ENCODE assay signal across 14 cellular contexts in genomic region chr4:153676984-153677383, GRCh38. TPM values are rescaled to one million over a fixed set of nuclear protein-coding genes. Genes with fewer than 3 reads are reported as not detected.
DNase-seq lines count a peak whose midpoint lies in the region; ATAC-seq, FAIRE-seq and TF ChIP-seq lines count a peak whose summit lies in the region.
"Had no signal": no experiment of that assay in that cellular context is flagged by ENCODE, and none has a peak within 500 bp of the region (broad histone marks: within the 10 kb centered on the region; RNA-seq: fewer than 3 reads in every experiment).

No MANE protein-coding gene starts in this region.

- H3K4me1 ChIP-seq in right cardiac atrium (ENCODE audit: control insufficient read depth, insufficient read depth, low read length): no peaks in the 10 kb centered on the region
- no peaks in the 10 kb centered on the region for H3K4me1 ChIP-seq in right atrium auricular region
- peaks cover 0 to 15% of the 10 kb centered on the region in 2 donors for H3K4me1 ChIP-seq in ascending aorta
- H3K4me1 ChIP-seq in aorta (ENCODE audit: control insufficient read depth in 1 of 2, insufficient read depth in 2 of 2, low read length in 2 of 2): peaks cover 0 to 10% of the 10 kb centered on the region in 2 donors
- H3K4me1 ChIP-seq: SJCRH30 had no signal

- H3K4me3 ChIP-seq in right cardiac atrium (ENCODE audit: low read length) (no peak overlapping the region), right atrium auricular region (no peak overlapping the region), ascending aorta (no peak overlapping the region), aorta (ENCODE audit: low read length in 2 of 2) (no peak overlapping the region)
- H3K4me3 ChIP-seq: SJCRH30 had no signal

- 36% methylated on average over 1 of the region's 1 CpG for WGBS in right cardiac atrium
- WGBS in aorta, 2 donors: 0 to 3% methylated on average over 1 of the region's 1 CpG

- FAIRE-seq in frontal cortex (lab: Jason Lieb, UNC): no peak

- ATAC-seq in right cardiac atrium (peak; percentile 26 to 29), aorta (ENCODE audit: low FRiP score) (peak; percentile 88)
- ATAC-seq: activated T-cell treated with anti-CD3 and anti-CD28 coated beads, Interleukin-2, amount 50 U/mL, for 72 hours; stimulated activated effector memory CD8-positive, alpha-beta T cell treated with anti-CD3 and anti-CD28 coated beads, Interleukin-12 subunit alpha, Interleukin-12 subunit beta, amount 100 ng/mL, for 72 hours had no signal

- TF ChIP-seq CTCF in right atrium auricular region (IDR thresholded peaks at IDR 0.05) (no peak), ascending aorta (IDR thresholded peaks at IDR 0.05) (no peak)

- intact Hi-C loops in right cardiac atrium (cut with DNase I) (no loop called here), ascending aorta (cut with DNase I) (loop anchor here (1.0 kb wide), 1 partner anchor 21 kb away; no protein-coding TSS in a partner anchor), aorta (cut with DNase I) (no loop called here)

- H3K27ac ChIP-seq in right cardiac atrium (ENCODE audit: low read length) (no peak overlapping the region), right atrium auricular region (no peak overlapping the region), ascending aorta (peak overlapping the region; percentile 51 to 68), aorta (ENCODE audit: low read depth in 1 of 2, low read length in 2 of 2) (no peak overlapping the region)
- H3K27ac ChIP-seq: SJCRH30 had no signal

- no peaks in the 10 kb centered on the region for H3K27me3 ChIP-seq in right cardiac atrium (ENCODE audit: control insufficient read depth, insufficient read depth)
- H3K27me3 ChIP-seq in right atrium auricular region: no peaks in the 10 kb centered on the region
- H3K27me3 ChIP-seq in ascending aorta: no peaks in the 10 kb centered on the region
- H3K27me3 ChIP-seq in aorta (ENCODE audit: control insufficient read depth in 1 of 2, insufficient read depth in 2 of 2, low read length in 1 of 2): no peaks in the 10 kb centered on the region
- H3K27me3 ChIP-seq: SJCRH30 had no signal

- H3K9me3 ChIP-seq in right cardiac atrium (ENCODE audit: control insufficient read depth, low read length): peaks cover 3% of the 10 kb centered on the region
- peaks cover 0 to 31% of the 10 kb centered on the region in 2 donors for H3K9me3 ChIP-seq in right atrium auricular region
- H3K9me3 ChIP-seq in ascending aorta: peaks cover 0 to 3% of the 10 kb centered on the region in 2 donors
- no peaks in the 10 kb centered on the region for H3K9me3 ChIP-seq in aorta (ENCODE audit: control insufficient read depth, low read length)
- H3K9me3 ChIP-seq: SJCRH30 had no signal

- DNase-seq in right cardiac atrium (no peak), right atrium auricular region (ENCODE audit: low spot score) (no peak), ascending aorta (ENCODE audit: low spot score in 2 of 2) (no peak), glomerular endothelial cell (ENCODE audit: extremely low read depth, low read depth, low spot score) (peak; percentile 75), aorta (no peak), frontal cortex (ENCODE audit: low spot score in 2 of 2) (no peak), HuH-7 (ENCODE audit: low spot score) (no peak), AML-193 (lab: John Stamatoyannopoulos, UW) (no peak)
- DNase-seq: activated T-cell treated with anti-CD3 and anti-CD28 coated beads, Interleukin-2, amount 50 U/mL, for 72 hours; cortex of kidney; H9; NCI-H510A treated with DMSO at 0.1 percent for 48 hours; SJCRH30 had no signal

- H3K36me3 ChIP-seq in right atrium auricular region (no peaks in the 10 kb centered on the region), ascending aorta (no peaks in the 10 kb centered on the region), aorta (ENCODE audit: control insufficient read depth in 1 of 2, insufficient read depth in 2 of 2, low read length in 1 of 2) (no peaks in the 10 kb centered on the region)
- H3K36me3 ChIP-seq: SJCRH30 had no signal

RNA-seq across cellular contexts. Expression of gene TLR2, which starts 7.1 kb away (rescaled TPM):
- total RNA-seq in right cardiac atrium (10 to 100 TPM in 2 of 4 donors, 1 to 10 TPM in 2; 3.1 to 15.1 (median 10.2) TPM), right atrium auricular region (10 to 100 TPM in 1 of 2 donors, 1 to 10 TPM in 1; 6.4 to 18.8 TPM), ascending aorta (19.1 TPM), glomerular endothelial cell (5.8 and 8.8 TPM in 2 replicates), aorta (10 to 100 TPM; 49.9 to 55.7 TPM), frontal cortex (0.82 TPM)
- polyA plus RNA-seq in right cardiac atrium (2.0 TPM), aorta (10 to 100 TPM in 1 of 2 donors, 1 to 10 TPM in 1; 6.1 to 12.8 TPM)
- total RNA-seq: SJCRH30 had no signal

Comparison
In these comparisons a context has a peak if more than half of its experiments do, and no peak if none do; other contexts are left out.
1. H3K27ac ChIP-seq: peak in ascending aorta (2 of 2); none in right cardiac atrium (single experiment), right atrium auricular region (0 of 2) and aorta (0 of 2).